ENCODE assay signal across 8 cellular contexts in genomic region chr21:14215971-14216621, GRCh38. TPM values are rescaled to one million over a fixed set of nuclear protein-coding genes. Genes with fewer than 3 reads are reported as not detected.
DNase-seq lines count a peak whose midpoint lies in the region; TF ChIP-seq lines count a peak whose summit lies in the region.

TSS of gene RBM11 (plus strand) at chr21:14216157. CDS start at chr21:14216187, 30 bp downstream.

- peak within 1 kb of the TSS; percentile 90 for H3K4me2 ChIP-seq in H9 (ENCODE audit: insufficient read depth, insufficient read length, low read length)

- H3K4ac ChIP-seq in H9 (ENCODE audit: low read depth, low read length), result no peak within 1 kb of the TSS

- H2BK20ac ChIP-seq in H9 (ENCODE audit: low read depth, low read length, poor library complexity, severe bottlenecking), result no peak within 1 kb of the TSS

- no peaks in the 10 kb centered on the region for H3K4me1 ChIP-seq in H9 (ENCODE audit: insufficient read depth, low read length)
- H3K4me1 ChIP-seq in skeletal muscle tissue (ENCODE audit: control insufficient read depth in 3 of 3, insufficient read depth in 3 of 3, low read length in 3 of 3), result peaks cover 0 to 5% (median 3%) of the 10 kb centered on the region in 3 donors

- H3K27ac ChIP-seq in H9 (ENCODE audit: insufficient read length, low read depth, low read length) (no peak within 1 kb of the TSS), skeletal muscle tissue (ENCODE audit: low read depth, low read length) (no peak within 1 kb of the TSS)

- H3K27me3 Mint-ChIP-seq in H9 (ENCODE audit: low read depth), result no peaks in the 10 kb centered on the region; the same call in 1 of the 2 replicates
- peaks cover 14% of the 10 kb centered on the region for H3K27me3 Mint-ChIP-seq in brain

- no peak within 1 kb of the TSS for H2BK12ac ChIP-seq in H9 (ENCODE audit: insufficient read length, low read depth, low read length)

- H3K27ac Mint-ChIP-seq in H9 (no peak within 1 kb of the TSS), brain (peak within 1 kb of the TSS in 2 of 5 experiments; percentile 45 to 54)

- H2AFZ ChIP-seq in H9 (ENCODE audit: low read length), result peak within 1 kb of the TSS; percentile 17

- WGBS in H9 (ENCODE audit: extremely low coverage, insufficient read length, low lambda C conversion rate), result no CpG with 5 or more reads among the region's 54 CpGs

- no peak within 1 kb of the TSS for H3K14ac ChIP-seq in H9 (ENCODE audit: insufficient read depth, low read length)

- no peaks in the 10 kb centered on the region for H3K36me3 ChIP-seq in skeletal muscle tissue (ENCODE audit: control insufficient read depth in 3 of 3, insufficient read depth in 3 of 3, low read length in 3 of 3)

- H3K9me3 Mint-ChIP-seq in H9 (peaks cover 31% of the 10 kb centered on the region in 2 experiments), brain (no peaks in the 10 kb centered on the region)

- DNase-seq in ELR (ENCODE audit: low read depth) (peak; percentile 38), H9 (peak; percentile 83), NAMALWA (ENCODE audit: low spot score) (peak; percentile 73), UCSD-AML1 (lab: John Stamatoyannopoulos, UW; ENCODE audit: unreplicated experiment) (peak; percentile 21), AML-193 (lab: John Stamatoyannopoulos, UW) (no peak)

- no peak within 1 kb of the TSS for H2BK5ac ChIP-seq in H9 (ENCODE audit: insufficient read length, low read length)

- no peaks in the 10 kb centered on the region for H3K23me2 ChIP-seq in H9 (ENCODE audit: insufficient read length, low read depth, low read length, poor library complexity, severe bottlenecking)

- no peak within 1 kb of the TSS for H2BK15ac ChIP-seq in H9 (ENCODE audit: low read depth, low read length)

- H3K9ac ChIP-seq in H9 (ENCODE audit: extremely low read depth, insufficient read length, low read length), result peak within 1 kb of the TSS; percentile 49
- peak within 1 kb of the TSS in 2 of 3 donors; percentile 17 to 42 for H3K9ac ChIP-seq in skeletal muscle tissue (ENCODE audit: low read depth in 1 of 3, low read length in 3 of 3)

- H3K18ac ChIP-seq in H9 (ENCODE audit: insufficient read length, low read depth, low read length), result no peak within 1 kb of the TSS

- TF ChIP-seq CTCF in H9 (conservative IDR thresholded peaks at IDR 0.05) (no peak), brain (conservative IDR thresholded peaks at IDR 0.05) (no peak)

- no peak within 1 kb of the TSS for H4K91ac ChIP-seq in H9 (ENCODE audit: insufficient read length, low read depth, low read length)

- H3K23ac ChIP-seq in H9 (ENCODE audit: insufficient read length, low read depth, low read length), result no peak within 1 kb of the TSS

- no peak within 1 kb of the TSS for H4K5ac ChIP-seq in H9 (ENCODE audit: insufficient read length, low read depth, low read length)

- H3K4me1 Mint-ChIP-seq in H9, result peaks cover 0 to 8% of the 10 kb centered on the region in 2 experiments; a peak in 2 of 4 replicates
- H3K4me1 Mint-ChIP-seq in brain, result peaks cover 8% of the 10 kb centered on the region

- H3K79me2 ChIP-seq in H9 (ENCODE audit: insufficient read depth, low read length), result no peaks in the 10 kb centered on the region

- peak within 1 kb of the TSS; percentile 90 for H3K4me3 ChIP-seq in iPS-18c (ENCODE audit: insufficient read depth, low read depth, low read length)
- H3K4me3 ChIP-seq in skeletal muscle tissue (ENCODE audit: low read length in 3 of 3), result peak within 1 kb of the TSS; percentile 45 to 58 (median 56)

- H4K8ac ChIP-seq in H9 (replicated peaks; ENCODE audit: insufficient read length, low read depth, low read length), result no peak within 1 kb of the TSS

- H3K79me1 ChIP-seq in H9 (ENCODE audit: insufficient read depth, low read depth, low read length, poor library complexity, severe bottlenecking), result no peaks in the 10 kb centered on the region

- peak within 1 kb of the TSS; percentile 82 to 85 for H3K4me3 Mint-ChIP-seq in H9
- peak within 1 kb of the TSS; percentile 88 to 94 (median 90) for H3K4me3 Mint-ChIP-seq in brain

- no peak within 1 kb of the TSS for H2AK5ac ChIP-seq in H9 (ENCODE audit: insufficient read length, low read length)

- H4K20me1 ChIP-seq in H9 (ENCODE audit: control insufficient read depth, insufficient read depth, insufficient read length), result no peaks in the 10 kb centered on the region

- H3T11ph ChIP-seq in H9 (ENCODE audit: low read length), result no peak within 1 kb of the TSS

- no peak within 1 kb of the TSS for H3K56ac ChIP-seq in H9 (ENCODE audit: insufficient read length, low read depth, low read length)

- H3K36me3 Mint-ChIP-seq in H9 (ENCODE audit: insufficient read depth in 1 of 3, low read depth in 3 of 3) (peaks cover 0 to 2% (median 0%) of the 10 kb centered on the region in 3 experiments; a peak in 1 of 7 replicates), brain (no peaks in the 10 kb centered on the region)

- H2BK120ac ChIP-seq in H9 (ENCODE audit: low read depth, low read length, poor library complexity, severe bottlenecking), result no peak within 1 kb of the TSS

- H3K9me3 ChIP-seq in H9 (ENCODE audit: control insufficient read depth, low read depth, low read length) (no peaks in the 10 kb centered on the region), iPS-18c (ENCODE audit: control insufficient read depth, insufficient read depth, low read length) (no peaks in the 10 kb centered on the region), skeletal muscle tissue (ENCODE audit: control insufficient read depth in 3 of 3, low read length in 3 of 3) (no peaks in the 10 kb centered on the region)

- H3K27me3 ChIP-seq in H9 (ENCODE audit: insufficient read depth, low read length) (no peaks in the 10 kb centered on the region), skeletal muscle tissue (ENCODE audit: control insufficient read depth in 3 of 3, insufficient read depth in 3 of 3, low read length in 3 of 3) (peaks cover 2 to 10% (median 7%) of the 10 kb centered on the region in 3 donors)

RNA-seq across cellular contexts. Expression of gene RBM11, which starts in this region (rescaled TPM):
- total RNA-seq in H9 (2021), result 1.7 and 2.8 TPM in 2 replicates
- 2.9 TPM for polyA plus RNA-seq in brain (ENCODE audit: insufficient read depth, low read depth, low replicate concordance)
- total RNA-seq in skeletal muscle tissue, result not detected

Comparison
In these comparisons a context has a peak if more than half of its experiments do, and no peak if none do; other contexts are left out.
1. DNase-seq: peak in ELR (single experiment), H9 (single experiment), NAMALWA (single experiment) and UCSD-AML1 (single experiment); none in AML-193 (0 of 2).